ENCODE assay signal across 1 cellular context in the genomic region with DNA sequence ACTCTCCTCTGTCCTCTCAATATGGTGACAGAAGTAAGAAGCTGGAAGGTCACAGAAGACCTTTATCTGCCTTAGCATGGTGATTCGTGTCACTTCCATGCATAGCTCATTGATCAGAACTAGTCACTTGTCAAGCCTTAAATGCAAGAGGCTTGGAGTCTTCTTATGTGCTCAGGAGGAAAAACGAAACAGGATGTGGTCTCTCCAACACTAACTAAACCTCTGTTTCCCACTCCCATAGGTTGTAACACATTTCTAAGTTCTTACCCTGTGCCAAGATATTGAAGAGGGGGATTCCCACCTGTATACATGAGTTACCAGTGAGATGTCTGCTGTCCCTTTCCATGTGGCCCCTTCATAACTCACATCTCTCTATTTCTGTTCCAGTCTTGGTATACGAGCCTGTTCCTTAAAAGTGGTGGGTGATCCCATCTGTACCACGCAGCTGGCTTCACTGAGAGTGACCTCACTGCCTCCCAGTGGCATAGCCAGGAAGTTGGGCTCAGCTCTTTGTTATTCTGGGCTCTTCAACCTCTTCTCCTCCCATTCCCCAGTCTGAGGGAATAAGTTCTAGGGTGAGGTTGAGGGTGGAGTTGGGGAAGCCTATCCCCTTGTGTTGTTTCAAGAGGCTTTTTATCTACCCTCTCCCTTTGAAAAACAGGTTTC.
TF ChIP-seq lines count a peak whose summit lies in the region.

No MANE protein-coding gene starts in this region.

TF ChIP-seq in GM23338, 12 proteins besides CTCF, POLR2A, EP300 and RAD21 (continued from another document):
- TF ChIP-seq, protein P1, sequence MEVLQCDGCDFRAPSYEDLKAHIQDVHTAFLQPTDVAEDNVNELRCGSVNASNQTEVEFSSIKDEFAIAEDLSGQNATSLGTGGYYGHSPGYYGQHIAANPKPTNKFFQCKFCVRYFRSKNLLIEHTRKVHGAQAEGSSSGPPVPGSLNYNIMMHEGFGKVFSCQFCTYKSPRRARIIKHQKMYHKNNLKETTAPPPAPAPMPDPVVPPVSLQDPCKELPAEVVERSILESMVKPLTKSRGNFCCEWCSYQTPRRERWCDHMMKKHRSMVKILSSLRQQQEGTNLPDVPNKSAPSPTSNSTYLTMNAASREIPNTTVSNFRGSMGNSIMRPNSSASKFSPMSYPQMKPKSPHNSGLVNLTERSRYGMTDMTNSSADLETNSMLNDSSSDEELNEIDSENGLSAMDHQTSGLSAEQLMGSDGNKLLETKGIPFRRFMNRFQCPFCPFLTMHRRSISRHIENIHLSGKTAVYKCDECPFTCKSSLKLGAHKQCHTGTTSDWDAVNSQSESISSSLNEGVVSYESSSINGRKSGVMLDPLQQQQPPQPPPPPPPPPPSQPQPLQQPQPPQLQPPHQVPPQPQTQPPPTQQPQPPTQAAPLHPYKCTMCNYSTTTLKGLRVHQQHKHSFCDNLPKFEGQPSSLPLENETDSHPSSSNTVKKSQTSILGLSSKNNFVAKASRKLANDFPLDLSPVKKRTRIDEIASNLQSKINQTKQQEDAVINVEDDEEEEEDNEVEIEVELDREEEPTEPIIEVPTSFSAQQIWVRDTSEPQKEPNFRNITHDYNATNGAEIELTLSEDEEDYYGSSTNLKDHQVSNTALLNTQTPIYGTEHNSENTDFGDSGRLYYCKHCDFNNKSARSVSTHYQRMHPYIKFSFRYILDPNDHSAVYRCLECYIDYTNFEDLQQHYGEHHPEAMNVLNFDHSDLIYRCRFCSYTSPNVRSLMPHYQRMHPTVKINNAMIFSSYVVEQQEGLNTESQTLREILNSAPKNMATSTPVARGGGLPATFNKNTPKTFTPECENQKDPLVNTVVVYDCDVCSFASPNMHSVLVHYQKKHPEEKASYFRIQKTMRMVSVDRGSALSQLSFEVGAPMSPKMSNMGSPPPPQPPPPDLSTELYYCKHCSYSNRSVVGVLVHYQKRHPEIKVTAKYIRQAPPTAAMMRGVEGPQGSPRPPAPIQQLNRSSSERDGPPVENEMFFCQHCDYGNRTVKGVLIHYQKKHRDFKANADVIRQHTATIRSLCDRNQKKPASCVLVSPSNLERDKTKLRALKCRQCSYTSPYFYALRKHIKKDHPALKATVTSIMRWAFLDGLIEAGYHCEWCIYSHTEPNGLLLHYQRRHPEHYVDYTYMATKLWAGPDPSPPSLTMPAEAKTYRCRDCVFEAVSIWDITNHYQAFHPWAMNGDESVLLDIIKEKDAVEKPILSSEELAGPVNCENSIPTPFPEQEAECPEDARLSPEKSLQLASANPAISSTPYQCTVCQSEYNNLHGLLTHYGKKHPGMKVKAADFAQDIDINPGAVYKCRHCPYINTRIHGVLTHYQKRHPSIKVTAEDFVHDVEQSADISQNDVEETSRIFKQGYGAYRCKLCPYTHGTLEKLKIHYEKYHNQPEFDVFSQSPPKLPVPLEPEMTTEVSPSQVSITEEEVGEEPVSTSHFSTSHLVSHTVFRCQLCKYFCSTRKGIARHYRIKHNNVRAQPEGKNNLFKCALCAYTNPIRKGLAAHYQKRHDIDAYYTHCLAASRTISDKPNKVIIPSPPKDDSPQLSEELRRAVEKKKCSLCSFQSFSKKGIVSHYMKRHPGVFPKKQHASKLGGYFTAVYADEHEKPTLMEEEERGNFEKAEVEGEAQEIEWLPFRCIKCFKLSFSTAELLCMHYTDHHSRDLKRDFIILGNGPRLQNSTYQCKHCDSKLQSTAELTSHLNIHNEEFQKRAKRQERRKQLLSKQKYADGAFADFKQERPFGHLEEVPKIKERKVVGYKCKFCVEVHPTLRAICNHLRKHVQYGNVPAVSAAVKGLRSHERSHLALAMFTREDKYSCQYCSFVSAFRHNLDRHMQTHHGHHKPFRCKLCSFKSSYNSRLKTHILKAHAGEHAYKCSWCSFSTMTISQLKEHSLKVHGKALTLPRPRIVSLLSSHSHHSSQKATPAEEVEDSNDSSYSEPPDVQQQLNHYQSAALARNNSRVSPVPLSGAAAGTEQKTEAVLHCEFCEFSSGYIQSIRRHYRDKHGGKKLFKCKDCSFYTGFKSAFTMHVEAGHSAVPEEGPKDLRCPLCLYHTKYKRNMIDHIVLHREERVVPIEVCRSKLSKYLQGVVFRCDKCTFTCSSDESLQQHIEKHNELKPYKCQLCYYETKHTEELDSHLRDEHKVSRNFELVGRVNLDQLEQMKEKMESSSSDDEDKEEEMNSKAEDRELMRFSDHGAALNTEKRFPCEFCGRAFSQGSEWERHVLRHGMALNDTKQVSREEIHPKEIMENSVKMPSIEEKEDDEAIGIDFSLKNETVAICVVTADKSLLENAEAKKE (CRISPR knock-in tag; IDR thresholded peaks at IDR 0.05), result no peak
- no peak for TF ChIP-seq NANOG (IDR thresholded peaks at IDR 0.05; ENCODE audit: borderline replicate concordance)
- no peak for TF ChIP-seq ZNF114 (CRISPR knock-in tag; IDR thresholded peaks at IDR 0.05)
- no peak for TF ChIP-seq EZH2phosphoT487 (IDR thresholded peaks at IDR 0.05; ENCODE audit: unreplicated experiment)
- no peak for TF ChIP-seq ZNF331 (CRISPR knock-in tag; IDR thresholded peaks at IDR 0.05; ENCODE audit: low read depth)
- no peak for TF ChIP-seq CREB1 (CRISPR knock-in tag; IDR thresholded peaks at IDR 0.05; ENCODE audit: low read depth)
- TF ChIP-seq JUNB (IDR thresholded peaks at IDR 0.05; ENCODE audit: unreplicated experiment), result no peak
